ENCODE assay signal across 12 cellular contexts in the genomic region with DNA sequence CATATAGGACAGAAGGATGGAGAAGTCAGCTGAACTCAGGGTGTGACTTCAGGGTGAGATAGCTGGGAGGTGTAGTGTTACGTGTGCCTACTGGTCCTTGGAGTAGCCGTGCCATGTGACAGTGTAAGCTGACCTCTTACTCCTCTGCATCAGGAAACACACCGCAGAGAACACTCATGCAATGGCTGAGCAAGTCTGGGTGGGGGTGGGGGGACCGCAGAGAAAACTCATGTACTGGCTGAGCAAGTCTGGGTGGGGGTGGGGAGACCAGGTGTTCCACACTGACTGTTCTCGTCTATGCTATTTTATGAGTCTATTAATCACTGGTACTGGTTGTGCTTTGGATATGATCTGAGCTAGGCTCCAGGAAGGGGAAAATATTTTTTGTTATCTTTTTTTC.
DNase-seq lines count a peak whose midpoint lies in the region; ATAC-seq and TF ChIP-seq lines count a peak whose summit lies in the region.
"Had no signal": no experiment of that assay in that cellular context is flagged by ENCODE, and none has a peak within 500 bp of the region (broad histone marks: within the 10 kb centered on the region; RNA-seq: fewer than 3 reads in every experiment).

No MANE protein-coding gene starts in this region.

- intact Hi-C loops in Right ventricle myocardium inferior (cut with DNase I), result no loop called here

- no peaks in the 10 kb centered on the region for H3K36me3 ChIP-seq in muscle layer of colon (ENCODE audit: insufficient read depth, low read length)
- H3K36me3 ChIP-seq: MG63 had no signal

- DNase-seq in DMS79 treated with DMSO at 0.1 percent for 48 hours (lab: John Stamatoyannopoulos, UW), result peak; percentile 31
- peak; percentile 91 for DNase-seq in NCI-H2107 (lab: John Stamatoyannopoulos, UW)
- DNase-seq in astrocyte of the spinal cord (ENCODE audit: low read depth, low spot score), result peak; percentile 31
- DNase-seq in activated CD8-positive, alpha-beta memory T cell treated with anti-CD3 and anti-CD28 coated beads for 24 hours, result no peak
- no peak for DNase-seq in Right ventricle myocardium inferior (ENCODE audit: missing footprints)
- no peak for DNase-seq in germinal center (ENCODE audit: low spot score)
- DNase-seq: activated T-cell treated with anti-CD3 and anti-CD28 coated beads, Interleukin-2, amount 50 U/mL, for 4 hours; MG63; retina; SW 1271 had no signal

- H3K4me1 ChIP-seq in muscle layer of colon (ENCODE audit: insufficient read depth, low read length), result peaks cover 53% of the 10 kb centered on the region

- H3K9ac ChIP-seq in muscle layer of colon (ENCODE audit: low read length), result no peak overlapping the region

- no peak for TF ChIP-seq CTCF in astrocyte of the spinal cord (IDR thresholded peaks at IDR 0.05; ENCODE audit: low read depth, low read length)

- ATAC-seq in GM18519 (IDR thresholded peaks at IDR 0.05; ENCODE audit: low FRiP score, unreplicated experiment) (no peak), Right ventricle myocardium inferior (no peak)
- ATAC-seq: activated T-cell treated with anti-CD3 and anti-CD28 coated beads, Interleukin-2, amount 50 U/mL, for 4 hours had no signal

- no peak overlapping the region for H3K4me3 ChIP-seq in astrocyte of the spinal cord (ENCODE audit: low read depth, low read length)
- no peak overlapping the region for H3K4me3 ChIP-seq in muscle layer of colon (ENCODE audit: low read depth in 1 of 2, low read length in 2 of 2)
- H3K4me3 ChIP-seq: MG63 had no signal

- peak overlapping the region; percentile 79 for H3K27ac ChIP-seq in muscle layer of colon (ENCODE audit: low read depth, low read length)

- H3K9me3 ChIP-seq in muscle layer of colon (ENCODE audit: low read length), result no peaks in the 10 kb centered on the region
- H3K9me3 ChIP-seq: MG63 had no signal

- in situ Hi-C loops in astrocyte of the spinal cord (cut with HindIII; ENCODE audit: low sequenced_read_pairs), result no loop called here

- no peaks in the 10 kb centered on the region for H3K27me3 ChIP-seq in muscle layer of colon (ENCODE audit: control insufficient read depth in 1 of 2, insufficient read depth in 2 of 2, low read length in 2 of 2)
- H3K27me3 ChIP-seq: MG63 had no signal

Comparison
In these comparisons a context has a peak if more than half of its experiments do, and no peak if none do; other contexts are left out.
1. DNase-seq: peak in DMS79 treated with DMSO at 0.1 percent for 48 hours (single experiment), NCI-H2107 (single experiment) and astrocyte of the spinal cord (single experiment); none in activated CD8-positive, alpha-beta memory T cell treated with anti-CD3 and anti-CD28 coated beads for 24 hours (single experiment), Right ventricle myocardium inferior (single experiment) and germinal center (single experiment).